ENCODE assay signal across 12 cellular contexts in genomic region chr7:137930616-137931015, GRCh38.
A peak's percentile ranks its signal among the peaks of the same experiment; 100 is the strongest.
DNase-seq lines count a peak whose midpoint lies in the region; ATAC-seq and TF ChIP-seq lines count a peak whose summit lies in the region.
"Had no signal": no experiment of that assay in that cellular context is flagged by ENCODE, and none has a peak within 500 bp of the region (broad histone marks: within the 10 kb centered on the region; RNA-seq: fewer than 3 reads in every experiment).

No MANE protein-coding gene starts in this region.

- intact Hi-C loops in natural killer cell (cut with micrococcal nuclease): no loop called here
- intact Hi-C loops in Right ventricle myocardium inferior (cut with DNase I): no loop called here

- H3K27ac ChIP-seq in foreskin keratinocyte: peak overlapping the region; percentile 67

- no peaks in the 10 kb centered on the region for H3K27me3 ChIP-seq in foreskin keratinocyte

- peaks cover 40% of the 10 kb centered on the region for H3K4me1 ChIP-seq in foreskin keratinocyte

- H3K9me3 Mint-ChIP-seq in natural killer cell: no peaks in the 10 kb centered on the region
- H3K9me3 Mint-ChIP-seq in natural killer cell treated with Interleukin-12 subunit alpha and Interleukin-12 subunit beta and Interleukin-15 and Interleukin-18, amount 100 ng/mL, for 72 hours: no peaks in the 10 kb centered on the region
- H3K9me3 Mint-ChIP-seq in activated T-helper 17 cell treated with anti-CD3 and anti-CD28 coated beads, Interleukin-2, amount 50 U/mL, for 72 hours: no peaks in the 10 kb centered on the region

- DNase-seq in natural killer cell (no peak), foreskin keratinocyte (peak; percentile 81 to 93), Right ventricle myocardium inferior (ENCODE audit: missing footprints) (no peak), foreskin melanocyte (no peak)
- DNase-seq in natural killer cell treated with Interleukin-12 subunit alpha and Interleukin-12 subunit beta and Interleukin-15 and Interleukin-18, amount 100 ng/mL, for 72 hours (ENCODE audit: low spot score): no peak
- DNase-seq: activated effector memory CD4-positive, alpha-beta T cell treated with Interleukin-2 at 50 U/mL for 16 hours; SIG-M5; stimulated activated CD4-positive, alpha-beta T cell treated with anti-CD3 and anti-CD28 coated beads, Interleukin-12 subunit alpha, Interleukin-12 subunit beta, amount 100 ng/mL, for 4 hours had no signal

- H3K27ac Mint-ChIP-seq in natural killer cell: peak overlapping the region in 1 of 2 donors; percentile 4
- H3K27ac Mint-ChIP-seq in natural killer cell treated with Interleukin-12 subunit alpha and Interleukin-12 subunit beta and Interleukin-15 and Interleukin-18, amount 100 ng/mL, for 72 hours: peak overlapping the region in 1 of 2 donors; percentile 13
- H3K27ac Mint-ChIP-seq in activated T-helper 17 cell treated with anti-CD3 and anti-CD28 coated beads, Interleukin-2, amount 50 U/mL, for 72 hours: peak overlapping the region; percentile 79
- H3K27ac Mint-ChIP-seq: B cell had no signal

- TF ChIP-seq CTCF in natural killer cell (IDR thresholded peaks at IDR 0.05): no peak
- no peak for TF ChIP-seq CTCF in foreskin keratinocyte (conservative IDR thresholded peaks at IDR 0.05)

- peaks cover 15% of the 10 kb centered on the region for H3K36me3 Mint-ChIP-seq in natural killer cell
- peaks cover 5% of the 10 kb centered on the region for H3K36me3 Mint-ChIP-seq in natural killer cell treated with Interleukin-12 subunit alpha and Interleukin-12 subunit beta and Interleukin-15 and Interleukin-18, amount 100 ng/mL, for 72 hours
- H3K36me3 Mint-ChIP-seq in activated T-helper 17 cell treated with anti-CD3 and anti-CD28 coated beads, Interleukin-2, amount 50 U/mL, for 72 hours (ENCODE audit: low read depth): peaks cover 26% of the 10 kb centered on the region

- ATAC-seq in natural killer cell (no peak), foreskin keratinocyte (peak; percentile 90), Right ventricle myocardium inferior (no peak), GM18873 (IDR thresholded peaks at IDR 0.05; ENCODE audit: low FRiP score, unreplicated experiment) (no peak), HG03439 (IDR thresholded peaks at IDR 0.05; ENCODE audit: unreplicated experiment) (no peak)
- ATAC-seq in natural killer cell treated with Interleukin-12 subunit alpha and Interleukin-12 subunit beta and Interleukin-15 and Interleukin-18, amount 100 ng/mL, for 72 hours: no peak
- ATAC-seq in activated T-helper 17 cell treated with anti-CD3 and anti-CD28 coated beads, Interleukin-2, amount 50 U/mL, for 72 hours (replicated peaks): peak; percentile 65

- H3K4me3 Mint-ChIP-seq in natural killer cell: peak overlapping the region; percentile 4
- no peak overlapping the region for H3K4me3 Mint-ChIP-seq in natural killer cell treated with Interleukin-12 subunit alpha and Interleukin-12 subunit beta and Interleukin-15 and Interleukin-18, amount 100 ng/mL, for 72 hours
- peak overlapping the region; percentile 15 for H3K4me3 Mint-ChIP-seq in activated T-helper 17 cell treated with anti-CD3 and anti-CD28 coated beads, Interleukin-2, amount 50 U/mL, for 72 hours
- H3K4me3 Mint-ChIP-seq: B cell had no signal

- H3K27me3 Mint-ChIP-seq in natural killer cell (ENCODE audit: low read depth in 2 of 2): no peaks in the 10 kb centered on the region
- no peaks in the 10 kb centered on the region for H3K27me3 Mint-ChIP-seq in natural killer cell treated with Interleukin-12 subunit alpha and Interleukin-12 subunit beta and Interleukin-15 and Interleukin-18, amount 100 ng/mL, for 72 hours
- no peaks in the 10 kb centered on the region for H3K27me3 Mint-ChIP-seq in activated T-helper 17 cell treated with anti-CD3 and anti-CD28 coated beads, Interleukin-2, amount 50 U/mL, for 72 hours
- H3K27me3 Mint-ChIP-seq: B cell had no signal

- peaks cover 53 to 54% of the 10 kb centered on the region in 2 donors for H3K4me1 Mint-ChIP-seq in natural killer cell
- peaks cover 39 to 46% of the 10 kb centered on the region in 2 donors for H3K4me1 Mint-ChIP-seq in natural killer cell treated with Interleukin-12 subunit alpha and Interleukin-12 subunit beta and Interleukin-15 and Interleukin-18, amount 100 ng/mL, for 72 hours (ENCODE audit: low read depth in 2 of 2)
- H3K4me1 Mint-ChIP-seq in activated T-helper 17 cell treated with anti-CD3 and anti-CD28 coated beads, Interleukin-2, amount 50 U/mL, for 72 hours: peaks cover 37% of the 10 kb centered on the region

Comparison
In these comparisons a context has a peak if more than half of its experiments do, and no peak if none do; other contexts are left out.
1. ATAC-seq: peak in activated T-helper 17 cell treated with anti-CD3 and anti-CD28 coated beads, Interleukin-2, amount 50 U/mL, for 72 hours (single experiment) and foreskin keratinocyte (single experiment); none in natural killer cell (0 of 3), natural killer cell treated with Interleukin-12 subunit alpha and Interleukin-12 subunit beta and Interleukin-15 and Interleukin-18, amount 100 ng/mL, for 72 hours (0 of 2), Right ventricle myocardium inferior (single experiment), GM18873 (single experiment) and HG03439 (single experiment).
2. DNase-seq: peak in foreskin keratinocyte (2 of 2); none in natural killer cell (single experiment), natural killer cell treated with Interleukin-12 subunit alpha and Interleukin-12 subunit beta and Interleukin-15 and Interleukin-18, amount 100 ng/mL, for 72 hours (single experiment), Right ventricle myocardium inferior (single experiment) and foreskin melanocyte (single experiment).